Comparison of ENCODE assay signal across 18 cellular contexts in the genomic region with DNA sequence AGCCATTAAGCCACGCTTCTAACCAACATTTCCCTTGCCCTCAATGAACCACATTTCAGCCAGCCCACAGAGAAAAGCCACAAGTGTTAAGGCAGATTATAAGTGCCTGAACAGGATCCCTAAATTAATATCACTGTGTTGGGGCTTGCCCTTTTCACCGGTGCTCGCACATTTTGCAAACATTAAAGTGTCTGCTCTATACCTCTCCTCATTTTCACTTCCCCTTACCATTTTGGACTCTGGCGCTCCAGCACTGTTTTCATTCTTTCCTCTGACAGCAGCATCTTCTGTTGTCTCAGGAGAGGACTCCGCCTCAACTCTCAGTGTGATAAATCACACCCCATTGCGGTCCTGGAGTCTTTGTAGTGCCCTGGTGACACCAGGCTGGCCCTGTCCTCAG.
DNase-seq lines count a peak whose midpoint lies in the region; ATAC-seq, FAIRE-seq and TF ChIP-seq lines count a peak whose summit lies in the region.
"Had no signal": no experiment of that assay in that cellular context is flagged by ENCODE, and none has a peak within 500 bp of the region (broad histone marks: within the 10 kb centered on the region; RNA-seq: fewer than 3 reads in every experiment).

No MANE protein-coding gene starts in this region.

- H3K4me3 ChIP-seq in OCI-LY3 (ENCODE audit: low read length) (peak overlapping the region; percentile 54), mesendoderm (ENCODE audit: low read length) (no peak overlapping the region), aorta (ENCODE audit: low read length in 2 of 2) (no peak overlapping the region)
- H3K4me3 ChIP-seq: hepatocyte, skin epidermis had no signal

- ATAC-seq in GM19438 (IDR thresholded peaks at IDR 0.05; ENCODE audit: low read depth, unreplicated experiment), result peak; percentile 58
- peak; percentile 60 for ATAC-seq in HG03066 (IDR thresholded peaks at IDR 0.05; ENCODE audit: low read depth, unreplicated experiment)
- ATAC-seq in aorta (ENCODE audit: low FRiP score), result no peak

- peak; percentile 54 for FAIRE-seq in GM18507 (lab: Jason Lieb, UNC)
- FAIRE-seq: keratinocyte had no signal

- TF ChIP-seq CTCF in OCI-LY3 (IDR thresholded peaks at IDR 0.05; ENCODE audit: low read depth, low read length), result no peak

- no peak overlapping the region for H3K4ac ChIP-seq in mesendoderm (ENCODE audit: low read depth, low read length)

- H3K9ac ChIP-seq in OCI-LY3 (ENCODE audit: low read length) (no peak overlapping the region), mesendoderm (ENCODE audit: low read length) (no peak overlapping the region)

- no peaks in the 10 kb centered on the region for H3K79me2 ChIP-seq in OCI-LY3 (ENCODE audit: low read length)
- H3K79me2 ChIP-seq in mesendoderm (ENCODE audit: control insufficient read depth, insufficient read depth, low read length), result no peaks in the 10 kb centered on the region
- H3K79me2 ChIP-seq: hepatocyte had no signal

- H2AFZ ChIP-seq in OCI-LY3 (ENCODE audit: low read depth, low read length), result no peak overlapping the region
- H2AFZ ChIP-seq: hepatocyte had no signal

- H2BK5ac ChIP-seq in mesendoderm (ENCODE audit: low read length), result no peak overlapping the region

- no peak overlapping the region for H4K8ac ChIP-seq in mesendoderm (ENCODE audit: low read depth, low read length)

- DNase-seq in GM18507 (ENCODE audit: extremely low spot score, insufficient read length, low read depth) (no peak), amniotic stem cell (lab: John Stamatoyannopoulos, UW) (no peak), middle frontal gyrus (ENCODE audit: extremely low spot score, low spot score) (no peak), mesendoderm (no peak), aorta (no peak)
- DNase-seq: activated CD4-positive, CD25-positive, alpha-beta regulatory T cell treated with anti-CD3 and anti-CD28 coated beads, Interleukin-2, amount 50 U/mL, for 72 hours; activated effector memory CD4-positive, alpha-beta T cell treated with Interleukin-2 at 50 U/mL for 16 hours; amygdala; COR-L47; NCI-H187 treated with DMSO at 0.1 percent for 48 hours; NCI-H524; stimulated activated CD4-positive, alpha-beta T cell treated with anti-CD3 and anti-CD28 coated beads, Interleukin-4, amount 100 ng/mL, for 24 hours had no signal

- H3K9me3 ChIP-seq in OCI-LY3 (ENCODE audit: insufficient read depth, low read length), result no peaks in the 10 kb centered on the region
- H3K9me3 ChIP-seq in aorta (ENCODE audit: control insufficient read depth, low read length), result no peaks in the 10 kb centered on the region

- no peaks in the 10 kb centered on the region for H3K79me1 ChIP-seq in mesendoderm (ENCODE audit: low read length)

- H3K27ac ChIP-seq in OCI-LY3 (ENCODE audit: low read length) (no peak overlapping the region), mesendoderm (ENCODE audit: low read depth, low read length) (no peak overlapping the region), aorta (ENCODE audit: low read depth in 1 of 2, low read length in 2 of 2) (no peak overlapping the region)
- H3K27ac ChIP-seq: hepatocyte, skin epidermis had no signal

- H4K5ac ChIP-seq in mesendoderm (ENCODE audit: low read length), result no peak overlapping the region

- intact Hi-C loops in aorta (cut with DNase I), result no loop called here

- H4K20me1 ChIP-seq in OCI-LY3 (ENCODE audit: insufficient read depth, low read length), result no peaks in the 10 kb centered on the region

- H3K27me3 ChIP-seq in OCI-LY3 (ENCODE audit: low read depth, low read length) (peaks cover 15% of the 10 kb centered on the region), mesendoderm (ENCODE audit: insufficient read depth, low read length, poor library complexity) (no peaks in the 10 kb centered on the region), aorta (ENCODE audit: control insufficient read depth in 1 of 2, insufficient read depth in 2 of 2, low read length in 1 of 2) (no peaks in the 10 kb centered on the region)
- H3K27me3 ChIP-seq: hepatocyte had no signal

- no peak overlapping the region for H3K56ac ChIP-seq in mesendoderm (ENCODE audit: low read length)

- H3K4me1 ChIP-seq in OCI-LY3 (ENCODE audit: low read length), result peaks cover 48% of the 10 kb centered on the region
- H3K4me1 ChIP-seq in mesendoderm (ENCODE audit: control insufficient read depth, low read depth, low read length), result peaks cover 2% of the 10 kb centered on the region
- H3K4me1 ChIP-seq in aorta (ENCODE audit: control insufficient read depth in 1 of 2, insufficient read depth in 2 of 2, low read length in 2 of 2), result no peaks in the 10 kb centered on the region

- H3K36me3 ChIP-seq in OCI-LY3 (replicated peaks; ENCODE audit: low read depth, low read length) (no peaks in the 10 kb centered on the region), mesendoderm (ENCODE audit: control insufficient read depth, insufficient read depth, low read length) (no peaks in the 10 kb centered on the region), aorta (ENCODE audit: control insufficient read depth in 1 of 2, insufficient read depth in 2 of 2, low read length in 1 of 2) (no peaks in the 10 kb centered on the region)

- no CpG with 5 or more reads among the region's 6 CpGs for WGBS in mesendoderm (ENCODE audit: extremely low coverage, insufficient coverage, low lambda C conversion rate)
- 89 to 94% methylated on average over 6 of the region's 6 CpGs for WGBS in aorta, 2 donors

- H2BK120ac ChIP-seq in mesendoderm (ENCODE audit: low read depth, low read length), result no peak overlapping the region

- no peak overlapping the region for H3K18ac ChIP-seq in mesendoderm (ENCODE audit: low read length)

- H3K23ac ChIP-seq in mesendoderm (ENCODE audit: low read length), result no peak overlapping the region

- peak overlapping the region; percentile 52 for H3K4me2 ChIP-seq in OCI-LY3 (ENCODE audit: low read length)
- H3K4me2 ChIP-seq in mesendoderm (ENCODE audit: low read length), result no peak overlapping the region
- H3K4me2 ChIP-seq: hepatocyte had no signal

- H2BK15ac ChIP-seq in mesendoderm (replicated peaks; ENCODE audit: low read depth), result no peak overlapping the region

- H2AK5ac ChIP-seq in mesendoderm (ENCODE audit: low read length), result no peak overlapping the region
